ENCODE assay signal across 8 cellular contexts in genomic region chr15:28106294-28107110, GRCh38. TPM values are rescaled to one million over a fixed set of nuclear protein-coding genes. Genes with fewer than 3 reads are reported as not detected.
DNase-seq lines count a peak whose midpoint lies in the region; ATAC-seq, FAIRE-seq and TF ChIP-seq lines count a peak whose summit lies in the region.

No MANE protein-coding gene starts in this region.

- FAIRE-seq in endothelial cell of umbilical vein (lab: Jason Lieb, UNC) = no peak

- POLR2A ChIA-PET in CD8-positive, alpha-beta memory T cell (lab: Charles Lee) = no interaction called here
- POLR2A ChIA-PET in endothelial cell of umbilical vein (lab: Charles Lee) = no interaction called here

- H3K4me1 ChIP-seq in CD8-positive, alpha-beta memory T cell (ENCODE audit: insufficient read depth, low read length) = peaks cover 13% of the 10 kb centered on the region
- H3K4me1 ChIP-seq in endothelial cell of umbilical vein (ENCODE audit: control insufficient read depth, extremely low read depth, insufficient read depth, low read length) = peaks cover 10% of the 10 kb centered on the region
- H3K4me1 ChIP-seq in muscle layer of colon (ENCODE audit: insufficient read depth, low read length) = no peaks in the 10 kb centered on the region

- H3K27me3 ChIP-seq in CD8-positive, alpha-beta memory T cell (ENCODE audit: insufficient read depth, low read length, poor library complexity, severe bottlenecking) = peaks cover 9% of the 10 kb centered on the region
- no peaks in the 10 kb centered on the region for H3K27me3 ChIP-seq in endothelial cell of umbilical vein (ENCODE audit: control insufficient read depth in 2 of 2, insufficient read depth in 2 of 2, low read length in 2 of 2)
- H3K27me3 ChIP-seq in muscle layer of colon (ENCODE audit: control insufficient read depth in 1 of 2, insufficient read depth in 2 of 2, low read length in 2 of 2) = peaks cover 19 to 41% of the 10 kb centered on the region in 2 donors

- peak in 4 of 5 donors; percentile 13 to 34 (median 23) for DNase-seq in CD8-positive, alpha-beta memory T cell
- DNase-seq in endothelial cell of umbilical vein (ENCODE audit: low read depth, low spot score) = no peak
- DNase-seq in NCI-H446 treated with DMSO at 0.1 percent for 48 hours (lab: John Stamatoyannopoulos, UW) = no peak
- no peak for DNase-seq in GM19238 (ENCODE audit: insufficient read length, low spot score)
- DNase-seq in anterior cingulate cortex (lab: John Stamatoyannopoulos, UW) = no peak

- H4K20me1 ChIP-seq in endothelial cell of umbilical vein (replicated peaks; ENCODE audit: control insufficient read depth, extremely low read depth, insufficient read depth, low read length) = no peaks in the 10 kb centered on the region

- H3K4me2 ChIP-seq in endothelial cell of umbilical vein (ENCODE audit: insufficient read depth, low read length) = peak overlapping the region; percentile 83

- peak overlapping the region in 2 of 8 donors; percentile 9 to 90 for H3K27ac Mint-ChIP-seq in CD8-positive, alpha-beta memory T cell

- H3K4me3 ChIP-seq in CD8-positive, alpha-beta memory T cell (ENCODE audit: low read length) = peak overlapping the region; percentile 44
- peak overlapping the region; percentile 45 to 59 (median 57) for H3K4me3 ChIP-seq in endothelial cell of umbilical vein (replicated peaks in 1 of 3; ENCODE audit: insufficient read depth in 1 of 3, low read depth in 1 of 3, low read length in 3 of 3)
- H3K4me3 ChIP-seq in muscle layer of colon (ENCODE audit: low read depth in 1 of 2, low read length in 2 of 2) = peak overlapping the region; percentile 54 to 58

- H3K4me3 Mint-ChIP-seq in CD8-positive, alpha-beta memory T cell = peak overlapping the region; percentile 68 to 89 (median 78)

- H2AFZ ChIP-seq in endothelial cell of umbilical vein (ENCODE audit: low read depth, low read length) = peak overlapping the region; percentile 69

- intact Hi-C loops in endothelial cell of umbilical vein (cut with micrococcal nuclease) = no loop called here

- dilution Hi-C loops in endothelial cell of umbilical vein (cut with MboI; ENCODE audit: extremely low pct_ligation_motif_present, low sequenced_read_pairs) = no loop called here

- no peak for TF ChIP-seq POLR2A in endothelial cell of umbilical vein (IDR thresholded peaks at IDR 0.05; ENCODE audit: low read depth, low read length)

- H3K27me3 Mint-ChIP-seq in CD8-positive, alpha-beta memory T cell = peaks cover 6 to 24% of the 10 kb centered on the region in 2 donors

- peak; percentile 45 for ATAC-seq in SK-N-SH treated with all-trans-retinoic acid at 6 μM for 48 hours
- ATAC-seq in GM18907 (IDR thresholded peaks at IDR 0.05; ENCODE audit: unreplicated experiment) = no peak

- H3K36me3 Mint-ChIP-seq in CD8-positive, alpha-beta memory T cell = peaks cover 3 to 7% (median 3%) of the 10 kb centered on the region in 3 donors

- H3K27ac ChIP-seq in CD8-positive, alpha-beta memory T cell (ENCODE audit: low read depth, low read length) = no peak overlapping the region
- H3K27ac ChIP-seq in endothelial cell of umbilical vein (ENCODE audit: insufficient read depth, low read depth, low read length) (no peak overlapping the region), muscle layer of colon (ENCODE audit: low read depth, low read length) (no peak overlapping the region)

- H3K36me3 ChIP-seq in CD8-positive, alpha-beta memory T cell (ENCODE audit: insufficient read depth, low read length) = peaks cover 1% of the 10 kb centered on the region
- peaks cover 2 to 3% of the 10 kb centered on the region in 2 experiments for H3K36me3 ChIP-seq in endothelial cell of umbilical vein (ENCODE audit: control insufficient read depth in 2 of 2, extremely low read depth in 1 of 2, insufficient read depth in 2 of 2, low read length in 2 of 2)
- H3K36me3 ChIP-seq in muscle layer of colon (ENCODE audit: insufficient read depth, low read length) = no peaks in the 10 kb centered on the region

- H3K9me3 ChIP-seq in CD8-positive, alpha-beta memory T cell (ENCODE audit: low read length) = no peaks in the 10 kb centered on the region
- no peaks in the 10 kb centered on the region for H3K9me3 ChIP-seq in endothelial cell of umbilical vein (replicated peaks; ENCODE audit: control insufficient read depth, insufficient read depth, low read length)
- no peaks in the 10 kb centered on the region for H3K9me3 ChIP-seq in muscle layer of colon (ENCODE audit: low read length)

- TF ChIP-seq CTCF in endothelial cell of umbilical vein (IDR thresholded peaks at IDR 0.05; ENCODE audit: extremely low read depth in 1 of 2, insufficient read depth in 1 of 2, low read depth in 1 of 2, low read length in 2 of 2) = no peak

- H3K9me3 Mint-ChIP-seq in CD8-positive, alpha-beta memory T cell = no peaks in the 10 kb centered on the region

- CTCF ChIA-PET in CD8-positive, alpha-beta memory T cell (lab: Charles Lee) = interaction anchor here (1.8 kb wide), 1 partner anchor 19 kb away, joined by 7 read pairs; no protein-coding TSS in a partner anchor
- CTCF ChIA-PET in endothelial cell of umbilical vein (lab: Charles Lee) = interaction anchor here (1.2 to 4.8 kb wide), 2 partner anchors 10 to 19 kb away, joined by 5 to 35 read pairs; no protein-coding TSS in a partner anchor

- no peaks in the 10 kb centered on the region for H3K9me1 ChIP-seq in endothelial cell of umbilical vein (replicated peaks; ENCODE audit: control insufficient read depth, extremely low read depth, insufficient read depth, low read length)

- H3K9ac ChIP-seq in endothelial cell of umbilical vein (replicated peaks; ENCODE audit: extremely low read depth, insufficient read depth, low read length) (no peak overlapping the region), muscle layer of colon (ENCODE audit: low read length) (no peak overlapping the region)

- H3K4me1 Mint-ChIP-seq in CD8-positive, alpha-beta memory T cell = peaks cover 8 to 19% (median 17%) of the 10 kb centered on the region in 3 donors

- BruUV-seq in endothelial cell of umbilical vein (replicated peaks; lab: Mats Ljungman, UMichigan) = no TSS peak

- no peaks in the 10 kb centered on the region for H3K79me2 ChIP-seq in endothelial cell of umbilical vein (ENCODE audit: control insufficient read depth, insufficient read depth, low read length)

TF ChIP-seq in SK-N-SH treated with all-trans-retinoic acid at 6 μM for 48 hours, 23 proteins besides CTCF, POLR2A, EP300 and RAD21 (continues in another document):
- TF ChIP-seq CSDC2 (CRISPR knock-in tag; IDR thresholded peaks at IDR 0.05) (no peak), PPARA (CRISPR knock-in tag; IDR thresholded peaks at IDR 0.05; ENCODE audit: borderline replicate concordance) (no peak), ISL1 (CRISPR knock-in tag; IDR thresholded peaks at IDR 0.05) (no peak), ESRRG (CRISPR knock-in tag; IDR thresholded peaks at IDR 0.05) (no peak), OSR1 (CRISPR knock-in tag; IDR thresholded peaks at IDR 0.05) (no peak), ZFP3 (CRISPR knock-in tag; IDR thresholded peaks at IDR 0.05) (no peak), RARB (CRISPR knock-in tag; IDR thresholded peaks at IDR 0.05) (no peak), POU6F1 (CRISPR knock-in tag; IDR thresholded peaks at IDR 0.05; ENCODE audit: borderline replicate concordance, low read depth) (no peak)

TF ChIP-seq in endothelial cell of umbilical vein, 7 proteins besides CTCF, POLR2A, EP300 and RAD21:
- TF ChIP-seq GATA2 (IDR thresholded peaks at IDR 0.05; ENCODE audit: insufficient read depth, insufficient read length, low read depth, low read length) = no peak
- no peak for TF ChIP-seq MYC (IDR thresholded peaks at IDR 0.05; ENCODE audit: low read depth, low read length)
- no peak for TF ChIP-seq FOS (IDR thresholded peaks at IDR 0.05; ENCODE audit: borderline replicate concordance, insufficient read depth, low read length)
- no peak for TF ChIP-seq POLR2AphosphoS5 (IDR thresholded peaks at IDR 0.05; ENCODE audit: insufficient read depth, low read depth, low read length)
- TF ChIP-seq MAX (IDR thresholded peaks at IDR 0.05; ENCODE audit: insufficient read depth, insufficient read length) = no peak
- TF ChIP-seq EZH2 (IDR thresholded peaks at IDR 0.05; ENCODE audit: borderline replicate concordance, low read depth, low read length, severe bottlenecking) = no peak
- no peak for TF ChIP-seq JUN (IDR thresholded peaks at IDR 0.05; ENCODE audit: borderline replicate concordance, insufficient read depth, insufficient read length, low read depth)

RNA-seq across cellular contexts. Expression of gene OCA2, which starts 7.4 kb away (rescaled TPM):
- not detected for total RNA-seq in CD8-positive, alpha-beta memory T cell
- not detected for polyA plus RNA-seq in CD8-positive, alpha-beta memory T cell
- total RNA-seq in endothelial cell of umbilical vein = not detected in 2 replicates
- polyA plus RNA-seq in endothelial cell of umbilical vein = not detected in 2 replicates
- not detected in 2 replicates for polyA plus RNA-seq in endothelial cell of umbilical vein (2011; cell fraction: cytosol; rRNA removed)
- polyA plus RNA-seq in endothelial cell of umbilical vein (2011; cell fraction: nucleus; rRNA removed) = not detected in 2 replicates
- polyA plus RNA-seq in endothelial cell of umbilical vein (2012) = not detected in 2 replicates
- 0.47 TPM in 1 of 2 replicates, not detected in the other for polyA minus RNA-seq in endothelial cell of umbilical vein
- not detected for polyA minus RNA-seq in endothelial cell of umbilical vein (2011; cell fraction: cytosol; rRNA and poly(A)+ RNA removed)
- polyA minus RNA-seq in endothelial cell of umbilical vein (2011; cell fraction: nucleus; rRNA and poly(A)+ RNA removed) = not detected in 2 replicates

Comparison
In these comparisons a context has a peak if more than half of its experiments do, and no peak if none do; other contexts are left out.
1. DNase-seq: peak in CD8-positive, alpha-beta memory T cell (4 of 5); none in endothelial cell of umbilical vein (single experiment), NCI-H446 treated with DMSO at 0.1 percent for 48 hours (single experiment), GM19238 (single experiment) and anterior cingulate cortex (0 of 58).
2. Peak in every context shown above with its lines, with median percentiles within 50 percentile points of each other: H3K4me3 ChIP-seq.